12 cellular contexts compared by ENCODE assay signal in the genomic region with DNA sequence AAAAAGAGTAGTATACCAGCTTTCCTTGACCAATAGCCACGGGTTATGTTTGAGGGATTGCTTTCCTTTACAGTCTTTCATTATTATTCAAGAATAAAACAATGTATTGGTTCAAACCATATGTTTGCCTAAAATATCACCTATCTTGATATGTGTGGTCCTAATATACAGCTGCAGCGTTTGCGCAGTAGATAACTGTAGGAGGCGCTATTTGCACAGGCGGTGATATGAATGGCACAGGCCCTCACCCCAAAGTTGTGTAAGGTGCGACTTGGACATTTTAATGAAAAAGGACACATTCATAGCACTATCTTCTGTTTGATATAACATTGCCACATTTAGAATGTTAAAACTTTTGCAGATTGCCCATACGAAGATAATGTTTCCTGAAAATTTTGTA.
A peak's percentile ranks its signal among the peaks of the same experiment; 100 is the strongest.
DNase-seq lines count a peak whose midpoint lies in the region; ATAC-seq, FAIRE-seq and TF ChIP-seq lines count a peak whose summit lies in the region.
"Had no signal": no experiment of that assay in that cellular context is flagged by ENCODE, and none has a peak within 500 bp of the region (broad histone marks: within the 10 kb centered on the region; RNA-seq: fewer than 3 reads in every experiment).

No MANE protein-coding gene starts in this region.

- no TSS peak for BruUV-seq in Panc1 (replicated peaks; lab: Mats Ljungman, UMichigan)

- POLR2A ChIA-PET in Panc1 (lab: Charles Lee) = no interaction called here

- H3K36me3 Mint-ChIP-seq in T-helper 2 cell treated with Interferon-gamma antibody and Interleukin-4, amounts not matched to agents 5 μg/mL and 100 μg/mL, for 36 hours (ENCODE audit: low read depth) = no peaks in the 10 kb centered on the region

- no peaks in the 10 kb centered on the region for H3K4me1 Mint-ChIP-seq in T-helper 2 cell treated with Interferon-gamma antibody and Interleukin-4, amounts not matched to agents 5 μg/mL and 100 μg/mL, for 36 hours (ENCODE audit: low read depth)

- H3K27ac Mint-ChIP-seq in T-helper 2 cell treated with Interferon-gamma antibody and Interleukin-4, amounts not matched to agents 5 μg/mL and 100 μg/mL, for 36 hours = no peak overlapping the region

- no peak overlapping the region for H3K4me3 Mint-ChIP-seq in T-helper 2 cell treated with Interferon-gamma antibody and Interleukin-4, amounts not matched to agents 5 μg/mL and 100 μg/mL, for 36 hours

- CTCF ChIA-PET in Panc1 (lab: Charles Lee) = no interaction called here

- H3K27ac ChIP-seq in Panc1 (ENCODE audit: low read length) = no peak overlapping the region
- H3K27ac ChIP-seq: SJCRH30 had no signal

- H3K4me1 ChIP-seq in Panc1 (ENCODE audit: control insufficient read depth, insufficient read depth, low read length) = no peaks in the 10 kb centered on the region
- H3K4me1 ChIP-seq: SJCRH30 had no signal

- no peaks in the 10 kb centered on the region for H3K27me3 ChIP-seq in Panc1 (ENCODE audit: control insufficient read depth, insufficient read depth, low read length)
- H3K27me3 ChIP-seq: SJCRH30 had no signal

- H3K9me3 Mint-ChIP-seq in T-helper 2 cell treated with Interferon-gamma antibody and Interleukin-4, amounts not matched to agents 5 μg/mL and 100 μg/mL, for 36 hours = no peaks in the 10 kb centered on the region

- H3K36me3 ChIP-seq in Panc1 (ENCODE audit: control insufficient read depth, insufficient read depth, low read length) = no peaks in the 10 kb centered on the region
- H3K36me3 ChIP-seq: SJCRH30 had no signal

- intact Hi-C loops in Panc1 (cut with micrococcal nuclease; ENCODE audit: unreplicated experiment) = no loop called here

- peak; percentile 35 for TF ChIP-seq CTCF in Panc1 (IDR thresholded peaks at IDR 0.05)

- ATAC-seq in HG03060 (IDR thresholded peaks at IDR 0.05; ENCODE audit: low read depth, unreplicated experiment) (peak; percentile 58), Panc1 (no peak)

- H3K9me3 ChIP-seq in Panc1 (ENCODE audit: control insufficient read depth, insufficient read depth, low read depth, low read length) = no peaks in the 10 kb centered on the region
- H3K9me3 ChIP-seq: SJCRH30 had no signal

- DNase-seq in ELR (ENCODE audit: low read depth) (peak; percentile 13), Panc1 (ENCODE audit: low read depth, low spot score) (no peak), left kidney (ENCODE audit: low read depth, low spot score) (peak; percentile 16), HTR-8/SVneo (ENCODE audit: insufficient read length, low spot score) (no peak), NCI-H1092 (lab: John Stamatoyannopoulos, UW) (no peak)
- DNase-seq in T-helper 2 cell treated with Interferon-gamma antibody and Interleukin-4, amounts not matched to agents 5 μg/mL and 100 μg/mL, for 36 hours (ENCODE audit: low spot score) = no peak
- no peak for DNase-seq in activated T-cell treated with anti-CD3 and anti-CD28 coated beads, Interleukin-2, amount 50 U/mL, for 48 hours
- DNase-seq: activated T-cell treated with anti-CD3 and anti-CD28 coated beads, Interleukin-2, amount 50 U/mL, for 1 hour; kidney glomerular epithelial cell; stimulated activated CD8-positive, alpha-beta memory T cell treated with anti-CD3 and anti-CD28 coated beads, Interleukin-4, amount 100 ng/mL, for 48 hours had no signal

- no peaks in the 10 kb centered on the region for H3K27me3 Mint-ChIP-seq in T-helper 2 cell treated with Interferon-gamma antibody and Interleukin-4, amounts not matched to agents 5 μg/mL and 100 μg/mL, for 36 hours (ENCODE audit: low read depth)

- no peak for FAIRE-seq in HTR-8/SVneo (lab: Jason Lieb, UNC)

- in situ Hi-C loops in Panc1 (cut with HindIII; ENCODE audit: low pct_unique_long_range_greater_than_20kb, low sequenced_read_pairs) = no loop called here

- no peak overlapping the region for H3K4me3 ChIP-seq in Panc1 (ENCODE audit: low read depth in 2 of 2, low read length in 2 of 2)
- H3K4me3 ChIP-seq: SJCRH30 had no signal

Comparison
In these comparisons a context has a peak if more than half of its experiments do, and no peak if none do; other contexts are left out.
1. DNase-seq: peak in ELR (single experiment) and left kidney (single experiment); none in Panc1 (single experiment), HTR-8/SVneo (single experiment), T-helper 2 cell treated with Interferon-gamma antibody and Interleukin-4, amounts not matched to agents 5 μg/mL and 100 μg/mL, for 36 hours (single experiment), NCI-H1092 (single experiment) and activated T-cell treated with anti-CD3 and anti-CD28 coated beads, Interleukin-2, amount 50 U/mL, for 48 hours (0 of 2).